17 cellular contexts compared by ENCODE assay signal in the genomic region with DNA sequence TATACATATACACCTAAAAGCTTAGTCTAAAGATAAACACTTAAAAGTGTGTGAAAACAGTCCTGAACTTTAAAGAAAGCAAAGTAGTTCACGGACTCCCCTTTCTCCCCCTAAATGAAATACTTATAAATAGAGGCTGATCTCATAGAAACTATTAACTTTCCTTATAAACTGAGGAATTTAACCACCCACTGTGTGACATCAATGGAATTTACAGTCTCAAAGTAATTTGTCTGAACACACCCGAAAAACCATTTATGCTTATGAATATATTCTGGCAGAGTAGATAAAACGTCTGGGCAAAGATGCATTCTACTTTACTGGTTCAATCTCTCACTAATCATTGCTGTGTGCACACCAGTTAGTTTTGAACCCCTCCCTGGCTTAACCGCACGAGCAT.
"Had no signal": no experiment of that assay in that cellular context is flagged by ENCODE, and none has a peak within 500 bp of the region (broad histone marks: within the 10 kb centered on the region; RNA-seq: fewer than 3 reads in every experiment).

No MANE protein-coding gene starts in this region.

- H3K27me3 Mint-ChIP-seq: naive thymus-derived CD4-positive, alpha-beta T cell; type B pancreatic cell had no signal

- H2AFZ ChIP-seq: hepatocyte had no signal

- DNase-seq: colonic mucosa; dermis blood vessel endothelial cell; esophagus squamous epithelium; foreskin melanocyte; head of caudate nucleus; kidney glomerular epithelial cell; naive thymus-derived CD4-positive, alpha-beta T cell; posterior cingulate gyrus; right cardiac atrium; stimulated activated CD4-positive, alpha-beta T cell treated with anti-CD3 and anti-CD28 coated beads, Interleukin-2, amount 100 ng/mL, for 48 hours; stimulated activated naive CD4-positive, alpha-beta T cell treated with Interleukin-2 at 50 U/mL for 16 hours; thyroid gland had no signal

- H3K4me1 ChIP-seq: colonic mucosa, esophagus squamous epithelium, thyroid gland had no signal

- H3K9me3 ChIP-seq: colonic mucosa, esophagus squamous epithelium, neutrophil, thyroid gland had no signal

- H3K4me1 Mint-ChIP-seq: naive thymus-derived CD4-positive, alpha-beta T cell had no signal

- H3K4me3 Mint-ChIP-seq: naive thymus-derived CD4-positive, alpha-beta T cell; type B pancreatic cell had no signal

- FAIRE-seq: islet of Langerhans had no signal

- H3K36me3 ChIP-seq: colonic mucosa, esophagus squamous epithelium, neutrophil, thyroid gland had no signal

- H3K9me3 Mint-ChIP-seq: type B pancreatic cell had no signal

- H3K36me3 Mint-ChIP-seq: naive thymus-derived CD4-positive, alpha-beta T cell; type B pancreatic cell had no signal

- H3K4me3 ChIP-seq: colonic mucosa, esophagus squamous epithelium, hepatocyte, smooth muscle cell, thyroid gland had no signal

- ATAC-seq: naive thymus-derived CD4-positive, alpha-beta T cell; right cardiac atrium had no signal

- H3K4me2 ChIP-seq: hepatocyte, smooth muscle cell had no signal

- H3K27ac ChIP-seq: colonic mucosa, esophagus squamous epithelium, hepatocyte, neutrophil, thyroid gland had no signal

- H3K27ac Mint-ChIP-seq: type B pancreatic cell had no signal

- H3K79me2 ChIP-seq: hepatocyte had no signal

- H3K27me3 ChIP-seq: colonic mucosa, esophagus squamous epithelium, hepatocyte, neutrophil, thyroid gland had no signal
